In genomic region chr12:94263011-94263786, GRCh38 we compare ENCODE assay signal across 1 cellular context.
A peak's percentile ranks its signal among the peaks of the same experiment; 100 is the strongest.
TF ChIP-seq lines count a peak whose summit lies in the region.

No MANE protein-coding gene starts in this region.

TF ChIP-seq in GM12878, 131 proteins besides CTCF, POLR2A, EP300 and RAD21 (continued from another document and continues in another):
- TF ChIP-seq E4F1 (IDR thresholded peaks at IDR 0.05; ENCODE audit: borderline replicate concordance, partially characterized antibody) (no peak), SMARCA5 (IDR thresholded peaks at IDR 0.05) (0 out of 2 replicates have a peak, but pooled peaks have one; percentile 13), EGR1 (IDR thresholded peaks at IDR 0.05; ENCODE audit: borderline replicate concordance in 1 of 2, low read depth in 2 of 2, low read length in 2 of 2) (peak in 1 of 2 experiments; percentile 59; a peak in 1 of 3 replicates), SMC3 (IDR thresholded peaks at IDR 0.05; ENCODE audit: borderline replicate concordance, low read length) (no peak), ATF7 (IDR thresholded peaks at IDR 0.05; ENCODE audit: low read depth) (0 out of 2 replicates have a peak, but pooled peaks have one; percentile 2), ZBTB33 (IDR thresholded peaks at IDR 0.05) (no peak), HDAC2 (IDR thresholded peaks at IDR 0.05) (no peak), TCF7 (IDR thresholded peaks at IDR 0.05; ENCODE audit: borderline replicate concordance) (no peak), PAX5 (IDR thresholded peaks at IDR 0.05; ENCODE audit: borderline replicate concordance, low read depth, low read length) (peak; percentile 74), NKRF (conservative IDR thresholded peaks at IDR 0.05) (no peak), BCL3 (IDR thresholded peaks at IDR 0.05; ENCODE audit: borderline replicate concordance, insufficient read depth, low read depth, low read length, poor library complexity, severe bottlenecking) (no peak), NRF1 (conservative IDR thresholded peaks at IDR 0.05; ENCODE audit: low read depth, low read length) (no peak), MEF2A (IDR thresholded peaks at IDR 0.05; ENCODE audit: insufficient read depth, low read depth, low read length) (0 out of 2 replicates have a peak, but pooled peaks have one; percentile 37), NFIC (IDR thresholded peaks at IDR 0.05; ENCODE audit: low read depth, low read length) (peak; percentile 19), TCF12 (IDR thresholded peaks at IDR 0.05; ENCODE audit: low read depth, low read length) (0 out of 2 replicates have a peak, but pooled peaks have one; percentile 53), CBX5 (IDR thresholded peaks at IDR 0.05; ENCODE audit: low read depth) (peak; percentile 58), CREB1 (IDR thresholded peaks at IDR 0.05; ENCODE audit: low read depth) (peak; percentile 54; the same call in 1 of the 2 replicates), TBL1XR1 (IDR thresholded peaks at IDR 0.05; ENCODE audit: low read depth, low read length) (no peak; the same call in 1 of the 2 replicates), TCF3 (IDR thresholded peaks at IDR 0.05; ENCODE audit: borderline replicate concordance, insufficient read depth, low read depth, low read length) (no peak), PBX3 (IDR thresholded peaks at IDR 0.05; ENCODE audit: insufficient replicate concordance, low read depth, low read length) (no peak), BCL11A (IDR thresholded peaks at IDR 0.05; ENCODE audit: low read depth, low read length) (peak; percentile 58; the same call in 1 of the 2 replicates), CHD4 (IDR thresholded peaks at IDR 0.05) (no peak), ZBED1 (IDR thresholded peaks at IDR 0.05; ENCODE audit: borderline replicate concordance) (no peak), SPI1 (IDR thresholded peaks at IDR 0.05; ENCODE audit: borderline replicate concordance, insufficient read depth, low read depth, low read length) (no peak; the same call in 1 of the 2 replicates), GABPA (IDR thresholded peaks at IDR 0.05; ENCODE audit: low read depth) (no peak), RELB (IDR thresholded peaks at IDR 0.05; ENCODE audit: low read depth) (no peak), CEBPZ (IDR thresholded peaks at IDR 0.05; ENCODE audit: low read depth, low read length) (no peak), STAT1 (conservative IDR thresholded peaks at IDR 0.05) (no peak), ASH2L (IDR thresholded peaks at IDR 0.05; ENCODE audit: borderline replicate concordance, low read depth) (no peak), PML (IDR thresholded peaks at IDR 0.05; ENCODE audit: low read length) (no peak; the same call in 1 of the 2 replicates), HDGF (IDR thresholded peaks at IDR 0.05) (no peak), BRCA1 (IDR thresholded peaks at IDR 0.05; ENCODE audit: low read depth, low read length) (no peak), ETV6 (conservative IDR thresholded peaks at IDR 0.05 in 1 of 2, IDR thresholded peaks at IDR 0.05 in 1 of 2; ENCODE audit: borderline replicate concordance in 1 of 2, low read depth in 1 of 2) (no peak), CHD1 (IDR thresholded peaks at IDR 0.05; ENCODE audit: low read depth, low read length) (no peak), NFXL1 (IDR thresholded peaks at IDR 0.05; ENCODE audit: borderline replicate concordance) (no peak), ZNF687 (IDR thresholded peaks at IDR 0.05) (peak; percentile 89), E2F8 (IDR thresholded peaks at IDR 0.05; ENCODE audit: low read depth, partially characterized antibody) (no peak), JUNB (IDR thresholded peaks at IDR 0.05) (no peak)
